ENCODE assay signal across 12 cellular contexts in genomic region chr3:50603261-50604109, GRCh38. TPM values are rescaled to one million over a fixed set of nuclear protein-coding genes. Genes with fewer than 3 reads are reported as not detected.
DNase-seq lines count a peak whose midpoint lies in the region; ATAC-seq lines count a peak whose summit lies in the region.
"Had no signal": no experiment of that assay in that cellular context is flagged by ENCODE, and none has a peak within 500 bp of the region (broad histone marks: within the 10 kb centered on the region; RNA-seq: fewer than 3 reads in every experiment).

No MANE protein-coding gene starts in this region.

- CTCF ChIA-PET in activated naive CD4-positive, alpha-beta T cell treated with anti-CD3 and anti-CD28 coated beads for 36 hours (lab: Charles Lee) = interaction anchor here (1.3 to 11.1 kb wide), 5 partner anchors 10 to 260 kb away, joined by 3 to 234 read pairs (median 94); partner anchors contain the start of genes C3orf18, CISH, HEMK1 and MAPKAPK3

- no peaks in the 10 kb centered on the region for H3K36me3 ChIP-seq in thymus (ENCODE audit: control insufficient read depth, insufficient read depth)

- intact Hi-C loops in activated naive CD4-positive, alpha-beta T cell treated with anti-CD3 and anti-CD28 coated beads for 36 hours (cut with micrococcal nuclease) = no loop called here

- no peaks in the 10 kb centered on the region for H3K9me3 Mint-ChIP-seq in activated naive CD4-positive, alpha-beta T cell treated with anti-CD3 and anti-CD28 coated beads for 36 hours
- H3K9me3 Mint-ChIP-seq in naive B cell = no peaks in the 10 kb centered on the region

- H3K4me1 Mint-ChIP-seq in activated naive CD4-positive, alpha-beta T cell treated with anti-CD3 and anti-CD28 coated beads for 36 hours (ENCODE audit: low read depth) = peaks cover 87% of the 10 kb centered on the region
- peaks cover 36 to 60% (median 56%) of the 10 kb centered on the region in 3 donors for H3K4me1 Mint-ChIP-seq in naive B cell

- no peak overlapping the region for H3K4me3 Mint-ChIP-seq in activated naive CD4-positive, alpha-beta T cell treated with anti-CD3 and anti-CD28 coated beads for 36 hours
- H3K4me3 Mint-ChIP-seq in naive B cell = peak overlapping the region in 1 of 8 donors; percentile 69

- H3K27ac ChIP-seq in angular gyrus (ENCODE audit: low read depth, low read length) (peak overlapping the region; percentile 91), thymus (ENCODE audit: low read depth) (peak overlapping the region; percentile 42)

- H3K9me3 ChIP-seq in thymus (ENCODE audit: control insufficient read depth) = no peaks in the 10 kb centered on the region

- H3K27me3 ChIP-seq in thymus (ENCODE audit: control insufficient read depth, insufficient read depth) = no peaks in the 10 kb centered on the region
- H3K27me3 ChIP-seq: dorsolateral prefrontal cortex had no signal

- WGBS in thymus = 72% methylated on average over 4 of the region's 4 CpGs

- H3K27ac Mint-ChIP-seq in activated naive CD4-positive, alpha-beta T cell treated with anti-CD3 and anti-CD28 coated beads for 36 hours = peak overlapping the region; percentile 100
- H3K27ac Mint-ChIP-seq in naive B cell = peak overlapping the region in 4 of 6 donors; percentile 67 to 81 (median 74)

- no peaks in the 10 kb centered on the region for H3K27me3 Mint-ChIP-seq in activated naive CD4-positive, alpha-beta T cell treated with anti-CD3 and anti-CD28 coated beads for 36 hours (ENCODE audit: low read depth)
- H3K27me3 Mint-ChIP-seq in naive B cell = no peaks in the 10 kb centered on the region

- peaks cover 49% of the 10 kb centered on the region for H3K36me3 Mint-ChIP-seq in activated naive CD4-positive, alpha-beta T cell treated with anti-CD3 and anti-CD28 coated beads for 36 hours (ENCODE audit: low read depth)
- H3K36me3 Mint-ChIP-seq in naive B cell = no peaks in the 10 kb centered on the region

- ATAC-seq in naive B cell (ENCODE audit: low read depth in 2 of 2) = no peak

- no peak overlapping the region for H3K4me3 ChIP-seq in thymus (ENCODE audit: low read length)
- H3K4me3 ChIP-seq: dorsolateral prefrontal cortex had no signal

- peaks cover 14% of the 10 kb centered on the region for H3K4me1 ChIP-seq in thymus (ENCODE audit: control insufficient read depth, insufficient read depth, low read length)

- peak; percentile 12 for DNase-seq in activated naive CD4-positive, alpha-beta T cell treated with anti-CD3 and anti-CD28 coated beads for 36 hours
- no peak for DNase-seq in activated naive CD4-positive, alpha-beta T cell treated with Interleukin-2 at 50 U/mL for 16 hours
- DNase-seq in naive B cell (no peak), NCI-H2196 (lab: John Stamatoyannopoulos, UW; ENCODE audit: unreplicated experiment) (no peak), NCI-H446 (lab: John Stamatoyannopoulos, UW) (no peak), 8988T (no peak)
- DNase-seq: dorsolateral prefrontal cortex, NCI-H1092, nucleus accumbens had no signal

RNA-seq across cellular contexts. Expression of gene CISH, which starts 8.1 kb away (rescaled TPM):
- 100 to 1,000 TPM; 136 to 138 TPM for total RNA-seq in activated naive CD4-positive, alpha-beta T cell treated with anti-CD3 and anti-CD28 coated beads for 36 hours
- polyA plus RNA-seq in naive B cell (ENCODE audit: low read depth in 6 of 6) (1 to 10 TPM in 1 of 6 donors, under 1 TPM in 3, not detected in 2; 0.34 to 1.3 (median 0.76) TPM), thymus (7.0 TPM)
- total RNA-seq: OCI-LY7 had no signal

RNA-seq across cellular contexts. Expression of gene MAPKAPK3, which starts 13.5 kb away (rescaled TPM):
- total RNA-seq in activated naive CD4-positive, alpha-beta T cell treated with anti-CD3 and anti-CD28 coated beads for 36 hours = 100 to 1,000 TPM; 105 to 106 TPM
- polyA plus RNA-seq in naive B cell (ENCODE audit: low read depth in 6 of 6) (10 to 100 TPM; 14.6 to 26.8 (median 19.3) TPM), thymus (24.9 TPM)

RNA-seq across cellular contexts. Expression of gene HEMK1, which starts 34.2 kb away (rescaled TPM):
- total RNA-seq in activated naive CD4-positive, alpha-beta T cell treated with anti-CD3 and anti-CD28 coated beads for 36 hours = 10 to 100 TPM; 27.0 to 30.4 TPM
- polyA plus RNA-seq in naive B cell (ENCODE audit: low read depth in 6 of 6) (10 to 100 TPM; 18.2 to 44.6 (median 32.8) TPM), thymus (43.4 TPM)

RNA-seq across cellular contexts. Expression of gene C3orf18, which starts 35.9 kb away (rescaled TPM):
- total RNA-seq in activated naive CD4-positive, alpha-beta T cell treated with anti-CD3 and anti-CD28 coated beads for 36 hours = 1 to 10 TPM; 3.1 to 3.8 TPM
- 10 to 100 TPM in 2 of 6 donors, 1 to 10 TPM in 4; 3.6 to 11.3 (median 6.4) TPM for polyA plus RNA-seq in naive B cell (ENCODE audit: low read depth in 6 of 6)
- 4.3 TPM for polyA plus RNA-seq in thymus
